Comparison of ENCODE assay signal across 8 cellular contexts in genomic region chr3:184016820-184017671, GRCh38. TPM values are rescaled to one million over a fixed set of nuclear protein-coding genes. Genes with fewer than 3 reads are reported as not detected.
A peak's percentile ranks its signal among the peaks of the same experiment; 100 is the strongest.
DNase-seq lines count a peak whose midpoint lies in the region; ATAC-seq and TF ChIP-seq lines count a peak whose summit lies in the region.

No MANE protein-coding gene starts in this region.

- H3K9ac ChIP-seq in KMS-11: peak overlapping the region; percentile 63; the same call in 1 of the 2 replicates

- peak; percentile 53 to 64 for DNase-seq in SJSA1 (ENCODE audit: low read depth in 1 of 2, low spot score in 2 of 2)
- DNase-seq in anterior cingulate cortex (lab: John Stamatoyannopoulos, UW): peak in 50 of 58 donors; percentile 12 to 75 (median 58)
- peak; percentile 81 for DNase-seq in hepatocyte (ENCODE audit: low spot score)
- no peak for DNase-seq in retinal pigment epithelial cell (ENCODE audit: low read depth)
- DNase-seq in OCI-M2 (lab: John Stamatoyannopoulos, UW; ENCODE audit: unreplicated experiment): no peak

- peaks cover 7% of the 10 kb centered on the region for H3K4me1 ChIP-seq in KMS-11 (ENCODE audit: low read depth, poor library complexity, severe bottlenecking)
- peaks cover 10% of the 10 kb centered on the region for H3K4me1 ChIP-seq in SJSA1 (replicated peaks)
- peaks cover 23% of the 10 kb centered on the region for H3K4me1 ChIP-seq in hepatocyte (ENCODE audit: insufficient read depth)

- H4K20me1 ChIP-seq in KMS-11 (ENCODE audit: insufficient read depth) (no peaks in the 10 kb centered on the region), hepatocyte (ENCODE audit: insufficient read depth, poor library complexity, severe bottlenecking) (no peaks in the 10 kb centered on the region)

- H3K36me3 ChIP-seq in KMS-11 (ENCODE audit: insufficient read depth) (no peaks in the 10 kb centered on the region; the same call in 1 of the 2 replicates), SJSA1 (peaks cover 17% of the 10 kb centered on the region), hepatocyte (replicated peaks; ENCODE audit: insufficient read depth, low read depth) (no peaks in the 10 kb centered on the region)

- H3K79me2 ChIP-seq in KMS-11 (ENCODE audit: insufficient read depth, low read depth) (peaks cover 4% of the 10 kb centered on the region), hepatocyte (peaks cover 24% of the 10 kb centered on the region)

- TF ChIP-seq CTCF in KMS-11 (conservative IDR thresholded peaks at IDR 0.05; ENCODE audit: low read depth, low read length): peak; percentile 98
- peak; percentile 90 for TF ChIP-seq CTCF in hepatocyte (IDR thresholded peaks at IDR 0.05; ENCODE audit: poor library complexity)
- TF ChIP-seq CTCF in retinal pigment epithelial cell (conservative IDR thresholded peaks at IDR 0.05; ENCODE audit: low read depth, low read length): peak; percentile 60

- WGBS in hepatocyte (ENCODE audit: low lambda C conversion rate, missing lambda C conversion rate): 20% methylated on average over 57 of the region's 57 CpGs

- H3K4me2 ChIP-seq in KMS-11: peak overlapping the region; percentile 58
- peak overlapping the region; percentile 83 for H3K4me2 ChIP-seq in hepatocyte

- H2AFZ ChIP-seq in KMS-11 (ENCODE audit: low read depth) (peak overlapping the region; percentile 86), hepatocyte (peak overlapping the region; percentile 100)

- H3K9me3 ChIP-seq in SJSA1 (replicated peaks) (no peaks in the 10 kb centered on the region), hepatocyte (ENCODE audit: low read depth) (no peaks in the 10 kb centered on the region)

- H3K27ac ChIP-seq in KMS-11 (no peak overlapping the region), SJSA1 (no peak overlapping the region), hepatocyte (peak overlapping the region; percentile 78)

- H3K4me3 ChIP-seq in GM08714 (ENCODE audit: low read length): peak overlapping the region; percentile 74
- peak overlapping the region; percentile 98 for H3K4me3 ChIP-seq in KMS-11 (IDR thresholded peaks at IDR 0.05; ENCODE audit: insufficient read depth, low read depth, low read length)
- H3K4me3 ChIP-seq in SJSA1: peak overlapping the region; percentile 93
- H3K4me3 ChIP-seq in hepatocyte: peak overlapping the region; percentile 99
- H3K4me3 ChIP-seq in retinal pigment epithelial cell (ENCODE audit: low read length): peak overlapping the region; percentile 97

- H3K9me2 ChIP-seq in hepatocyte (replicated peaks; ENCODE audit: insufficient read depth): no peaks in the 10 kb centered on the region

- ATAC-seq in GM21825 (IDR thresholded peaks at IDR 0.05; ENCODE audit: unreplicated experiment): peak; percentile 78

- no peaks in the 10 kb centered on the region for H3K27me3 ChIP-seq in KMS-11 (ENCODE audit: insufficient read depth, low read depth)
- H3K27me3 ChIP-seq in SJSA1 (replicated peaks): no peaks in the 10 kb centered on the region
- no peaks in the 10 kb centered on the region for H3K27me3 ChIP-seq in hepatocyte

RNA-seq across cellular contexts. Expression of gene ABCC5, which starts 0.6 kb away (rescaled TPM):
- total RNA-seq in SJSA1 (2014; rRNA removed; shearing (Covaris generic)): 9.1 and 9.6 TPM in 2 replicates
- 27.1 and 27.8 TPM in 2 replicates for total RNA-seq in hepatocyte
- polyA plus RNA-seq in hepatocyte: 36.5 and 41.4 TPM in 2 replicates

RNA-seq across cellular contexts. Expression of gene HTR3D, which starts 14.5 kb away (rescaled TPM):
- total RNA-seq in SJSA1 (2014; rRNA removed; shearing (Covaris generic)): not detected in 2 replicates
- not detected in 2 replicates for total RNA-seq in hepatocyte
- polyA plus RNA-seq in hepatocyte: not detected in 2 replicates

RNA-seq across cellular contexts. Expression of gene HTR3C, which starts 35.8 kb away (rescaled TPM):
- total RNA-seq in SJSA1 (2014; rRNA removed; shearing (Covaris generic)): not detected in 2 replicates
- total RNA-seq in hepatocyte: not detected in 2 replicates
- polyA plus RNA-seq in hepatocyte: not detected in 2 replicates

Comparison
In these comparisons a context has a peak if more than half of its experiments do, and no peak if none do; other contexts are left out.
1. DNase-seq: peak in SJSA1 (2 of 2), anterior cingulate cortex (50 of 58) and hepatocyte (single experiment); none in retinal pigment epithelial cell (single experiment) and OCI-M2 (single experiment).
2. Peak in every context shown above with its lines, with median percentiles within 50 percentile points of each other: H3K4me3 ChIP-seq and CTCF ChIP-seq.